ENCODE assay signal across 28 cellular contexts in the genomic region with DNA sequence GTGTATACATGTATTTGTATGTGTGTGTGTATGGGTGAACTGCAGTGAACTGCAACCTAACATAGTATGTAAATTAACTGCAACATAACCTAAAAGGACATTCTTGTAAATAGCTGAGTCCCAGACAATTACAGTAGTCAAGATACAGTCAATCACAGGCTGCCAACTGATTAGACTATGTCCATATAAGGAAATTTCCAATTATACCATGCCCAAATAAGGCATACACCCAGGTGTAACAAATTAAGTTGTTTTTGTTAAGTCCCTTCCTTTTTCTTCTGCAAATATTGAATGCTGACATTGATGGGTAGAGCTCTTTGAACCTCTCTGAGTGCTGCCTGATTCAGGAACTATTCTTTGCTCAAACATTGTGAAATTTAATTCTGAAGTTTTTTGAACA.
"Had no signal": no experiment of that assay in that cellular context is flagged by ENCODE, and none has a peak within 500 bp of the region (broad histone marks: within the 10 kb centered on the region; RNA-seq: fewer than 3 reads in every experiment).

No MANE protein-coding gene starts in this region.

- H3K4me3 ChIP-seq: neural progenitor cell, ovary, psoas muscle, skin epidermis, smooth muscle cell, spleen, suprapubic skin, testis, tibial artery, transverse colon, upper lobe of right lung, uterus had no signal

- H3K79me2 ChIP-seq: parathyroid adenoma had no signal

- ATAC-seq: natural killer cell; psoas muscle; right cardiac atrium; sciatic nerve; stimulated activated memory B cell treated with anti-CD40 and anti-IgM and Interleukin-4, amounts not matched to agents 10 μg/mL and 1 μg/mL and 100 μg/mL, for 72 hours; stimulated activated naive CD8-positive, alpha-beta T cell treated with anti-CD3 and anti-CD28 coated beads, Interleukin-15, amount 100 ng/mL, for 72 hours; stimulated activated naive CD8-positive, alpha-beta T cell treated with anti-CD3 and anti-CD28 coated beads, Interleukin-15, Interleukin-2, amounts not matched to agents 100 U/mL and 50 U/mL, for 24 hours; upper lobe of right lung had no signal

- H2AFZ ChIP-seq: neural progenitor cell, parathyroid adenoma had no signal

- H3K27me3 ChIP-seq: neural progenitor cell, ovary, spleen, suprapubic skin, testis, tibial artery, transverse colon, upper lobe of right lung, uterus had no signal

- H3K36me3 ChIP-seq: neural progenitor cell, ovary, spleen, suprapubic skin, tibial artery, transverse colon, upper lobe of right lung, uterus had no signal

- H3K4me1 ChIP-seq: neural progenitor cell, parathyroid adenoma, psoas muscle, spleen, suprapubic skin, testis, tibial artery, transverse colon, upper lobe of right lung, uterus had no signal

- DNase-seq: natural killer cell; occipital lobe; ovary; posterior cingulate gyrus; psoas muscle; right cardiac atrium; spleen; stimulated activated CD4-positive, alpha-beta T cell treated with anti-CD3 and anti-CD28 coated beads, Interleukin-12 subunit alpha, Interleukin-12 subunit beta, amount 100 ng/mL, for 4 hours; stimulated activated CD4-positive, alpha-beta T cell treated with anti-CD3 and anti-CD28 coated beads, Interleukin-1b, Interleukin-23, amount 100 ng/mL, for 48 hours; stimulated activated CD4-positive, alpha-beta T cell treated with anti-CD3 and anti-CD28 coated beads, Interleukin-4, amount 100 ng/mL, for 1 hour; stimulated activated CD4-positive, alpha-beta T cell treated with anti-CD3 and anti-CD28 coated beads, Interleukin-4, amount 100 ng/mL, for 4 hours; stimulated activated CD8-positive, alpha-beta memory T cell treated with anti-CD3 and anti-CD28 coated beads, Interleukin-4, amount 100 ng/mL, for 48 hours; stimulated activated naive CD4-positive, alpha-beta T cell; stimulated activated naive CD8-positive, alpha-beta T cell treated with anti-CD3 and anti-CD28 coated beads, Interleukin-15, amount 100 ng/mL, for 72 hours; stimulated activated naive CD8-positive, alpha-beta T cell treated with anti-CD3 and anti-CD28 coated beads, Interleukin-15, Interleukin-2, amounts not matched to agents 100 U/mL and 50 U/mL, for 24 hours; substantia nigra; testis; tibial artery; transverse colon; upper lobe of right lung; uterus had no signal

- H3K9ac ChIP-seq: neural progenitor cell, parathyroid adenoma had no signal

- H3K27ac ChIP-seq: neural progenitor cell, ovary, parathyroid adenoma, psoas muscle, skin epidermis, spleen, suprapubic skin, testis, tibial artery, transverse colon, upper lobe of right lung, uterus had no signal

- H3K4me2 ChIP-seq: neural progenitor cell, smooth muscle cell had no signal

- H3K9me3 ChIP-seq: ovary, psoas muscle, spleen, suprapubic skin, testis, tibial artery, transverse colon, upper lobe of right lung, uterus had no signal
